Comparison of ENCODE assay signal across 14 cellular contexts in genomic region chr2:152500777-152501176, GRCh38.
A peak's percentile ranks its signal among the peaks of the same experiment; 100 is the strongest.
DNase-seq lines count a peak whose midpoint lies in the region; ATAC-seq and TF ChIP-seq lines count a peak whose summit lies in the region.
"Had no signal": no experiment of that assay in that cellular context is flagged by ENCODE, and none has a peak within 500 bp of the region (broad histone marks: within the 10 kb centered on the region; RNA-seq: fewer than 3 reads in every experiment).

No MANE protein-coding gene starts in this region.

- TF ChIP-seq POLR2A in upper lobe of left lung (IDR thresholded peaks at IDR 0.05) (no peak), body of pancreas (IDR thresholded peaks at IDR 0.05) (no peak)

- WGBS in upper lobe of left lung, 2 donors: 80 to 91% methylated on average over 7 of the region's 7 CpGs
- WGBS in body of pancreas, 2 donors: 90% methylated on average over 7 of the region's 7 CpGs

- H3K4me3 ChIP-seq in right atrium auricular region: no peak overlapping the region
- H3K4me3 ChIP-seq in upper lobe of left lung: no peak overlapping the region
- H3K4me3 ChIP-seq in body of pancreas: no peak overlapping the region

- TF ChIP-seq CTCF in right atrium auricular region (IDR thresholded peaks at IDR 0.05) (no peak), upper lobe of left lung (IDR thresholded peaks at IDR 0.05) (no peak), body of pancreas (IDR thresholded peaks at IDR 0.05) (no peak)

- intact Hi-C loops in sciatic nerve (cut with DNase I): no loop called here
- intact Hi-C loops in body of pancreas (cut with DNase I): no loop called here

- H3K27me3 ChIP-seq in right atrium auricular region (no peaks in the 10 kb centered on the region), upper lobe of left lung (no peaks in the 10 kb centered on the region), body of pancreas (no peaks in the 10 kb centered on the region)

- H3K4me1 ChIP-seq in right atrium auricular region (peaks cover 0 to 42% of the 10 kb centered on the region in 2 donors), upper lobe of left lung (peaks cover 3 to 11% (median 7%) of the 10 kb centered on the region in 4 donors), body of pancreas (peaks cover 8% of the 10 kb centered on the region)

- DNase-seq in cerebellum (ENCODE audit: low spot score): peak; percentile 27
- DNase-seq in right atrium auricular region (ENCODE audit: low spot score): no peak
- peak; percentile 73 for DNase-seq in sciatic nerve (ENCODE audit: low spot score)
- DNase-seq in upper lobe of left lung: peak in 1 of 2 donors; percentile 13
- no peak for DNase-seq in SKM-1 treated with dmso at 0.1 percent for 144 hours (lab: John Stamatoyannopoulos, UW; ENCODE audit: unreplicated experiment)
- no peak for DNase-seq in body of pancreas
- DNase-seq: activated B cell treated with CpG ODN at 0.5 μM for 24 hours; activated naive CD8-positive, alpha-beta T cell treated with anti-CD3 and anti-CD28 coated beads, Interleukin-2, amount 50 U/mL, for 24 hours; natural killer cell; NCI-H146; SHP77 treated with DMSO at 0.1 percent for 48 hours had no signal

- ATAC-seq in sciatic nerve (peak; percentile 76), upper lobe of left lung (ENCODE audit: low FRiP score in 2 of 2) (peak in 1 of 2 donors; percentile 51), HG03469 (IDR thresholded peaks at IDR 0.05; ENCODE audit: unreplicated experiment) (no peak), body of pancreas (no peak)
- ATAC-seq: activated naive CD8-positive, alpha-beta T cell treated with anti-CD3 and anti-CD28 coated beads, Interleukin-2, amount 50 U/mL, for 24 hours; activated T-helper 17 cell treated with anti-CD3 and anti-CD28 coated beads, Interleukin-2, amount 50 U/mL, for 72 hours; natural killer cell had no signal

- H3K27ac ChIP-seq in right atrium auricular region (peak overlapping the region; percentile 61 to 78), upper lobe of left lung (peak overlapping the region in 3 of 4 donors; percentile 32 to 76 (median 49)), body of pancreas (peak overlapping the region in 1 of 4 donors; percentile 23)
- H3K27ac ChIP-seq: C4-2B had no signal

- H3K9me3 ChIP-seq in right atrium auricular region (peaks cover 0 to 5% of the 10 kb centered on the region in 2 donors), upper lobe of left lung (no peaks in the 10 kb centered on the region), body of pancreas (no peaks in the 10 kb centered on the region)

- H3K36me3 ChIP-seq in right atrium auricular region (no peaks in the 10 kb centered on the region), upper lobe of left lung (no peaks in the 10 kb centered on the region), body of pancreas (replicated peaks in 1 of 2; ENCODE audit: insufficient read depth in 1 of 2, low read depth in 2 of 2) (no peaks in the 10 kb centered on the region)

- TF ChIP-seq EP300 in upper lobe of left lung (IDR thresholded peaks at IDR 0.05): no peak

Comparison
In these comparisons a context has a peak if more than half of its experiments do, and no peak if none do; other contexts are left out.
1. DNase-seq: peak in cerebellum (single experiment) and sciatic nerve (single experiment); none in right atrium auricular region (single experiment), SKM-1 treated with dmso at 0.1 percent for 144 hours (single experiment) and body of pancreas (0 of 4).